Comparison of ENCODE assay signal across 8 cellular contexts in genomic region chr2:178448968-178449661, GRCh38. TPM values are rescaled to one million over a fixed set of nuclear protein-coding genes. Genes with fewer than 3 reads are reported as not detected.
DNase-seq lines count a peak whose midpoint lies in the region; ATAC-seq and TF ChIP-seq lines count a peak whose summit lies in the region.

No MANE protein-coding gene starts in this region.

- H3K27me3 ChIP-seq in BLaER1 (no peaks in the 10 kb centered on the region), HAP-1 (ENCODE audit: low read depth) (no peaks in the 10 kb centered on the region), ascending aorta (no peaks in the 10 kb centered on the region), muscle layer of duodenum (ENCODE audit: low read depth, low read length) (no peaks in the 10 kb centered on the region)

- peak overlapping the region; percentile 96 for H3K9ac ChIP-seq in BLaER1

- TF ChIP-seq CTCF in ascending aorta (IDR thresholded peaks at IDR 0.05): no peak

- H3K27ac ChIP-seq in BLaER1 (no peak overlapping the region), ascending aorta (peak overlapping the region in 1 of 2 donors; percentile 99), muscle layer of duodenum (ENCODE audit: low read length) (peak overlapping the region; percentile 84)

- H4K20me1 ChIP-seq in BLaER1: peaks cover 44% of the 10 kb centered on the region

- intact Hi-C loops in ascending aorta (cut with DNase I): no loop called here

- in situ Hi-C loops in HAP-1 (cut with MboI; ENCODE audit: low sequenced_read_pairs): no loop called here

- ATAC-seq in GM21381 (IDR thresholded peaks at IDR 0.05; ENCODE audit: unreplicated experiment): no peak
- no peak for ATAC-seq in HG02938 (IDR thresholded peaks at IDR 0.05; ENCODE audit: unreplicated experiment)

- H3K36me3 ChIP-seq in BLaER1 (peaks cover 42% of the 10 kb centered on the region), HAP-1 (replicated peaks) (peaks cover 37% of the 10 kb centered on the region), ascending aorta (peaks cover 18 to 22% of the 10 kb centered on the region in 2 donors), muscle layer of duodenum (ENCODE audit: control insufficient read depth in 1 of 2, insufficient read depth in 2 of 2, low read length in 2 of 2) (peaks cover 25 to 35% of the 10 kb centered on the region in 2 donors)

- H3K4me3 ChIP-seq in BLaER1: peak overlapping the region; percentile 78; the same call in 1 of the 2 replicates
- H3K4me3 ChIP-seq in HAP-1: peak overlapping the region; percentile 83
- H3K4me3 ChIP-seq in ascending aorta: peak overlapping the region; percentile 93 to 96
- H3K4me3 ChIP-seq in muscle layer of duodenum (ENCODE audit: low read depth in 1 of 2, low read length in 2 of 2): peak overlapping the region; percentile 73 to 88

- H3K4me2 ChIP-seq in BLaER1: peak overlapping the region; percentile 95

- no peak for DNase-seq in HAP-1 (ENCODE audit: low spot score in 2 of 2)
- no peak for DNase-seq in ascending aorta (ENCODE audit: low spot score in 2 of 2)
- no peak for DNase-seq in RPMI8226
- no peak for DNase-seq in HUDEP-2 (lab: John Stamatoyannopoulos, UW; ENCODE audit: unreplicated experiment in 76 of 76)

- H3K4me1 ChIP-seq in BLaER1 (peaks cover 28% of the 10 kb centered on the region), HAP-1 (peaks cover 18% of the 10 kb centered on the region), ascending aorta (peaks cover 7 to 20% of the 10 kb centered on the region in 2 donors), muscle layer of duodenum (ENCODE audit: control insufficient read depth in 1 of 2, insufficient read depth in 2 of 2, low read length in 2 of 2) (peaks cover 6 to 24% of the 10 kb centered on the region in 2 donors)

- H3K9me3 ChIP-seq in BLaER1: no peaks in the 10 kb centered on the region
- no peaks in the 10 kb centered on the region for H3K9me3 ChIP-seq in HAP-1
- no peaks in the 10 kb centered on the region for H3K9me3 ChIP-seq in ascending aorta
- H3K9me3 ChIP-seq in muscle layer of duodenum (ENCODE audit: control insufficient read depth in 1 of 2, low read length in 2 of 2): no peaks in the 10 kb centered on the region

RNA-seq across cellular contexts. Expression of gene PRKRA, which starts 1.9 kb away (rescaled TPM):
- 75.5 TPM for total RNA-seq in ascending aorta

RNA-seq across cellular contexts. Expression of gene PJVK, which starts 2.1 kb away (rescaled TPM):
- total RNA-seq in ascending aorta: not detected

RNA-seq across cellular contexts. Expression of gene FKBP7, which starts 29.3 kb away (rescaled TPM):
- total RNA-seq in ascending aorta: 7.7 TPM

RNA-seq across cellular contexts. Expression of gene PLEKHA3, which starts 31.1 kb away (rescaled TPM):
- 4.8 TPM for total RNA-seq in ascending aorta
